Comparison of ENCODE assay signal across 17 cellular contexts in genomic region chr11:111426615-111427014, GRCh38. TPM values are rescaled to one million over a fixed set of nuclear protein-coding genes. Genes with fewer than 3 reads are reported as not detected.
DNase-seq lines count a peak whose midpoint lies in the region; ATAC-seq and TF ChIP-seq lines count a peak whose summit lies in the region.
"Had no signal": no experiment of that assay in that cellular context is flagged by ENCODE, and none has a peak within 500 bp of the region (broad histone marks: within the 10 kb centered on the region; RNA-seq: fewer than 3 reads in every experiment).

No MANE protein-coding gene starts in this region.

- intact Hi-C loops in sigmoid colon (cut with DNase I) (no loop called here), psoas muscle (cut with DNase I) (no loop called here)

- no peak for TF ChIP-seq EP300 in sigmoid colon (IDR thresholded peaks at IDR 0.05)

- peak overlapping the region; percentile 99 for H3K27ac ChIP-seq in VCaP
- H3K27ac ChIP-seq in sigmoid colon, result peak overlapping the region in 3 of 4 donors; percentile 35 to 65 (median 48)
- no peak overlapping the region for H3K27ac ChIP-seq in psoas muscle
- H3K27ac ChIP-seq: brain microvascular endothelial cell had no signal

- TF ChIP-seq POLR2A in sigmoid colon (IDR thresholded peaks at IDR 0.05), result no peak

- H3K36me3 ChIP-seq in sigmoid colon, result no peaks in the 10 kb centered on the region
- H3K36me3 ChIP-seq in psoas muscle (ENCODE audit: insufficient read depth in 1 of 2, low read depth in 1 of 2), result no peaks in the 10 kb centered on the region
- H3K36me3 ChIP-seq: brain microvascular endothelial cell had no signal

- peak; percentile 77 for DNase-seq in NCI-H2107 treated with DMSO at 0.1 percent for 48 hours (lab: John Stamatoyannopoulos, UW; ENCODE audit: unreplicated experiment)
- DNase-seq in NCI-H2107 (lab: John Stamatoyannopoulos, UW), result no peak
- DNase-seq in NCI-H146 (lab: John Stamatoyannopoulos, UW), result peak; percentile 87
- no peak for DNase-seq in sigmoid colon
- no peak for DNase-seq in psoas muscle
- DNase-seq in SK-N-DZ (ENCODE audit: low spot score), result no peak
- DNase-seq in activated CD4-positive, alpha-beta T cell treated with anti-CD3 and anti-CD28 coated beads, Interleukin-2, amount 50 U/mL, for 4 hours, result no peak
- DNase-seq: activated CD4-positive, alpha-beta T cell treated with anti-CD3 and anti-CD28 coated beads for 1 hour; brain microvascular endothelial cell; CD8-positive, alpha-beta T cell; effector CD4-positive, alpha-beta T cell; natural killer cell; NCI-H226 had no signal

- TF ChIP-seq CTCF in VCaP (conservative IDR thresholded peaks at IDR 0.05) (no peak; the same call in 1 of the 2 replicates), sigmoid colon (IDR thresholded peaks at IDR 0.05) (no peak), psoas muscle (IDR thresholded peaks at IDR 0.05) (no peak)

- 31 to 73% methylated on average over 6 of the region's 6 CpGs for WGBS in sigmoid colon, 2 donors
- WGBS in psoas muscle, 3 donors, result 80 to 90% (median 89%) methylated on average over 6 of the region's 6 CpGs

- H3K27me3 ChIP-seq in sigmoid colon, result no peaks in the 10 kb centered on the region
- H3K27me3 ChIP-seq in psoas muscle (ENCODE audit: insufficient read depth in 3 of 3, low read length in 2 of 3), result no peaks in the 10 kb centered on the region
- H3K27me3 ChIP-seq: brain microvascular endothelial cell had no signal

- ATAC-seq in psoas muscle, result no peak
- ATAC-seq: CD8-positive, alpha-beta T cell; natural killer cell; Panc1 had no signal

- H3K4me1 ChIP-seq in sigmoid colon (peaks cover 0 to 22% (median 15%) of the 10 kb centered on the region in 4 donors), psoas muscle (no peaks in the 10 kb centered on the region)

- no peak overlapping the region for H3K4me3 ChIP-seq in sigmoid colon
- H3K4me3 ChIP-seq in psoas muscle, result no peak overlapping the region
- H3K4me3 ChIP-seq: lung had no signal

- H3K9me3 ChIP-seq in sigmoid colon, result no peaks in the 10 kb centered on the region
- no peaks in the 10 kb centered on the region for H3K9me3 ChIP-seq in psoas muscle

RNA-seq across cellular contexts. Expression of gene POU2AF1, which starts 47.5 kb away (rescaled TPM):
- under 1 TPM in 1 of 4 donors, not detected in 3; 0.16 TPM for total RNA-seq in sigmoid colon
- 10 to 100 TPM in 1 of 3 donors, 1 to 10 TPM in 1, under 1 TPM in 1; 0.92 to 27.0 (median 1.2) TPM for polyA plus RNA-seq in sigmoid colon
- under 1 TPM in 2 of 4 donors, not detected in 2; 0.21 to 0.25 TPM for total RNA-seq in psoas muscle
- polyA plus RNA-seq in psoas muscle, result under 1 TPM in 2 of 3 donors, not detected in 1; 0.01 to 0.05 TPM
- polyA plus RNA-seq in SK-N-DZ (2014; cell fraction: cytosol; rRNA removed), result not detected in 2 replicates
- polyA plus RNA-seq in SK-N-DZ (2014; cell fraction: nucleus; rRNA removed), result not detected in 2 replicates
- total RNA-seq: fibroblast of villous mesenchyme had no signal

Comparison
In these comparisons a context has a peak if more than half of its experiments do, and no peak if none do; other contexts are left out.
1. DNase-seq: peak in NCI-H2107 treated with DMSO at 0.1 percent for 48 hours (single experiment) and NCI-H146 (single experiment); none in NCI-H2107 (single experiment), sigmoid colon (single experiment), psoas muscle (0 of 2), SK-N-DZ (single experiment) and activated CD4-positive, alpha-beta T cell treated with anti-CD3 and anti-CD28 coated beads, Interleukin-2, amount 50 U/mL, for 4 hours (0 of 2).